Comparison of ENCODE assay signal across 9 cellular contexts in genomic region chr16:14636951-14637240, GRCh38. TPM values are rescaled to one million over a fixed set of nuclear protein-coding genes. Genes with fewer than 3 reads are reported as not detected.
DNase-seq lines count a peak whose midpoint lies in the region; ATAC-seq and TF ChIP-seq lines count a peak whose summit lies in the region.
"Not testable (repeated sequence)": the region's sequence is repeated elsewhere in the genome, so short reads cannot be mapped to it uniquely, and the experiment has no call there.
"Had no signal": no experiment of that assay in that cellular context is flagged by ENCODE, and none has a peak within 500 bp of the region (broad histone marks: within the 10 kb centered on the region; RNA-seq: fewer than 3 reads in every experiment).

No MANE protein-coding gene starts in this region.

- 11% methylated on average over 1 of the region's 1 CpG for WGBS in smooth muscle cell (ENCODE audit: low lambda C conversion rate)

- H3K27ac Mint-ChIP-seq in Calu3 (ENCODE audit: unreplicated experiment) = peak overlapping the region; percentile 98
- peak overlapping the region; percentile 11 for H3K27ac Mint-ChIP-seq in activated T-cell treated with anti-CD3 and anti-CD28 coated beads, Interleukin-2, amount 50 U/mL, for 72 hours

- H3K4me3 ChIP-seq in NT2/D1 (ENCODE audit: insufficient read length, low read depth); duodenal mucosa (ENCODE audit: low read depth in 1 of 2, low read length in 2 of 2); muscle layer of duodenum (ENCODE audit: low read depth in 1 of 2, low read length in 2 of 2); smooth muscle cell: not testable (repeated sequence)
- peak overlapping the region; percentile 16 for H3K4me3 ChIP-seq in iPS-18a (ENCODE audit: low read length)

- peaks cover 60% of the 10 kb centered on the region for H3K36me3 Mint-ChIP-seq in Calu3 (ENCODE audit: insufficient read depth, unreplicated experiment)
- H3K36me3 Mint-ChIP-seq in activated T-cell treated with anti-CD3 and anti-CD28 coated beads, Interleukin-2, amount 50 U/mL, for 72 hours (ENCODE audit: insufficient read depth in 2 of 2) = not testable (repeated sequence)

- TF ChIP-seq CTCF in Calu3 (IDR thresholded peaks at IDR 0.05; ENCODE audit: unreplicated experiment); smooth muscle cell (IDR thresholded peaks at IDR 0.05; ENCODE audit: borderline replicate concordance, insufficient read depth, poor library complexity, severe bottlenecking): not testable (repeated sequence)

- peaks cover 90% of the 10 kb centered on the region for H3K79me2 ChIP-seq in smooth muscle cell (ENCODE audit: low read depth)

- H3K9me3 Mint-ChIP-seq in Calu3 (ENCODE audit: low read depth, unreplicated experiment); activated T-cell treated with anti-CD3 and anti-CD28 coated beads, Interleukin-2, amount 50 U/mL, for 72 hours: not testable (repeated sequence)

- H3K4me1 ChIP-seq in NT2/D1 (ENCODE audit: insufficient read depth, insufficient read length) = not testable (repeated sequence)
- H3K4me1 ChIP-seq in duodenal mucosa (ENCODE audit: control insufficient read depth in 1 of 2, insufficient read depth in 2 of 2, low read length in 2 of 2) (peaks cover 49 to 52% of the 10 kb centered on the region in 2 donors), iPS-18a (ENCODE audit: control insufficient read depth, low read depth, low read length) (peaks cover 28% of the 10 kb centered on the region), muscle layer of duodenum (ENCODE audit: control insufficient read depth in 1 of 2, insufficient read depth in 2 of 2, low read length in 2 of 2) (peaks cover 12 to 24% of the 10 kb centered on the region in 2 donors), smooth muscle cell (ENCODE audit: low read depth) (peaks cover 21% of the 10 kb centered on the region)

- H3K9ac ChIP-seq in NT2/D1 (ENCODE audit: insufficient read length, low read depth) (peak overlapping the region; percentile 74), duodenal mucosa (ENCODE audit: low read depth in 1 of 2, low read length in 2 of 2) (peak overlapping the region in 1 of 2 donors; percentile 44), iPS-18a (ENCODE audit: low read length) (peak overlapping the region; percentile 19)
- not testable (repeated sequence) for H3K9ac ChIP-seq in smooth muscle cell (ENCODE audit: low read depth)

- peaks cover 83% of the 10 kb centered on the region for H4K20me1 ChIP-seq in smooth muscle cell (ENCODE audit: low read depth)

- intact Hi-C loops in Calu3 (cut with micrococcal nuclease; ENCODE audit: unreplicated experiment) = not testable (repeated sequence)

- not testable (repeated sequence) for H3K27me3 ChIP-seq in NT2/D1 (ENCODE audit: insufficient read depth, insufficient read length); duodenal mucosa (ENCODE audit: control insufficient read depth in 1 of 2, insufficient read depth in 2 of 2, low read length in 2 of 2); iPS-18a (ENCODE audit: control insufficient read depth, insufficient read depth, low read length); muscle layer of duodenum (ENCODE audit: low read depth, low read length); smooth muscle cell (ENCODE audit: low read depth)

- H3K27me3 Mint-ChIP-seq in Calu3 (ENCODE audit: unreplicated experiment); activated T-cell treated with anti-CD3 and anti-CD28 coated beads, Interleukin-2, amount 50 U/mL, for 72 hours (ENCODE audit: low read depth): not testable (repeated sequence)

- H3F3A ChIP-seq in smooth muscle cell (ENCODE audit: low read depth) = not testable (repeated sequence)

- CTCF ChIA-PET in Calu3 (lab: Charles Lee) = not testable (repeated sequence)

- H3K9me3 ChIP-seq in NT2/D1 (ENCODE audit: insufficient read depth, low read length); duodenal mucosa (ENCODE audit: control insufficient read depth in 1 of 2, low read length in 2 of 2); iPS-18a (ENCODE audit: control insufficient read depth, low read depth, low read length); muscle layer of duodenum (ENCODE audit: control insufficient read depth in 1 of 2, low read length in 2 of 2); smooth muscle cell (replicated peaks; ENCODE audit: low read depth): not testable (repeated sequence)

- BruUV-seq in Calu3 (replicated peaks; lab: Mats Ljungman, UMichigan) = not testable (repeated sequence)

- H3K36me3 ChIP-seq in NT2/D1 (ENCODE audit: insufficient read depth, insufficient read length, low read length) (peaks cover 52% of the 10 kb centered on the region), duodenal mucosa (ENCODE audit: control insufficient read depth in 1 of 2, insufficient read depth in 2 of 2, low read length in 2 of 2) (peaks cover 0 to 15% of the 10 kb centered on the region in 2 donors)
- H3K36me3 ChIP-seq in iPS-18a (ENCODE audit: control insufficient read depth, low read depth, low read length); muscle layer of duodenum (ENCODE audit: control insufficient read depth in 1 of 2, insufficient read depth in 2 of 2, low read length in 2 of 2); smooth muscle cell (ENCODE audit: low read depth): not testable (repeated sequence)

- peak overlapping the region; percentile 22 for H3K27ac ChIP-seq in duodenal mucosa (ENCODE audit: low read depth, low read length)
- H3K27ac ChIP-seq in iPS-18a (ENCODE audit: low read length) = peak overlapping the region; percentile 80
- H3K27ac ChIP-seq in muscle layer of duodenum (ENCODE audit: low read length) = peak overlapping the region; percentile 12
- peak overlapping the region; percentile 13 for H3K27ac ChIP-seq in smooth muscle cell (ENCODE audit: low read depth)

- DNase-seq in Calu3; NT2/D1 (ENCODE audit: low read depth, low spot score); activated T-cell treated with anti-CD3 and anti-CD28 coated beads, Interleukin-2, amount 50 U/mL, for 72 hours; smooth muscle cell (lab: John Stamatoyannopoulos, UW; ENCODE audit: unreplicated experiment): not testable (repeated sequence)

- not testable (repeated sequence) for ATAC-seq in activated T-cell treated with anti-CD3 and anti-CD28 coated beads, Interleukin-2, amount 50 U/mL, for 72 hours (replicated peaks in 1 of 2)

- not testable (repeated sequence) for H2AFZ ChIP-seq in smooth muscle cell (ENCODE audit: low read depth)

- H3K4me1 Mint-ChIP-seq in Calu3 (ENCODE audit: low read depth, unreplicated experiment) = peaks cover 55% of the 10 kb centered on the region
- H3K4me1 Mint-ChIP-seq in activated T-cell treated with anti-CD3 and anti-CD28 coated beads, Interleukin-2, amount 50 U/mL, for 72 hours (ENCODE audit: low read depth) = peaks cover 66% of the 10 kb centered on the region

- not testable (repeated sequence) for H3K4me2 ChIP-seq in smooth muscle cell

- peak overlapping the region; percentile 47 for H3K4me3 Mint-ChIP-seq in Calu3 (ENCODE audit: low read depth, unreplicated experiment)
- not testable (repeated sequence) for H3K4me3 Mint-ChIP-seq in activated T-cell treated with anti-CD3 and anti-CD28 coated beads, Interleukin-2, amount 50 U/mL, for 72 hours

RNA-seq across cellular contexts. Expression of gene BFAR, which starts 4.1 kb away (rescaled TPM):
- total RNA-seq in Calu3 (2022) (83.8 and 97.9 TPM in 2 replicates), smooth muscle cell (65.7 and 82.2 TPM in 2 replicates)
- total RNA-seq in activated T-cell treated with anti-CD3 and anti-CD28 coated beads, Interleukin-2, amount 50 U/mL, for 72 hours = 10 to 100 TPM; 67.3 to 79.7 TPM
- polyA plus RNA-seq in smooth muscle cell = 35.9 and 42.4 TPM in 2 replicates

RNA-seq across cellular contexts. Expression of gene PARN, which starts 6.8 kb away (rescaled TPM):
- total RNA-seq in Calu3 (2022) (54.8 and 59.1 TPM in 2 replicates), smooth muscle cell (22.9 and 24.6 TPM in 2 replicates)
- total RNA-seq in activated T-cell treated with anti-CD3 and anti-CD28 coated beads, Interleukin-2, amount 50 U/mL, for 72 hours = 10 to 100 TPM; 56.1 to 68.9 TPM
- 22.2 and 24.8 TPM in 2 replicates for polyA plus RNA-seq in smooth muscle cell

RNA-seq across cellular contexts. Expression of gene PLA2G10, which starts 57.2 kb away (rescaled TPM):
- total RNA-seq in Calu3 (2022) (3.3 and 6.3 TPM in 2 replicates), smooth muscle cell (not detected in 2 replicates)
- not detected for total RNA-seq in activated T-cell treated with anti-CD3 and anti-CD28 coated beads, Interleukin-2, amount 50 U/mL, for 72 hours
- 0.59 TPM in 1 of 2 replicates, not detected in the other for polyA plus RNA-seq in smooth muscle cell
- total RNA-seq: HFFc6, M059J had no signal

Comparison
In these comparisons a context has a peak if more than half of its experiments do, and no peak if none do; other contexts are left out.
1. H3K27ac ChIP-seq: peak in every context shown above with its lines; median percentile 80 in iPS-18a; 22 in duodenal mucosa; 13 in smooth muscle cell; 12 in muscle layer of duodenum.